8 cellular contexts compared by ENCODE assay signal in the genomic region with DNA sequence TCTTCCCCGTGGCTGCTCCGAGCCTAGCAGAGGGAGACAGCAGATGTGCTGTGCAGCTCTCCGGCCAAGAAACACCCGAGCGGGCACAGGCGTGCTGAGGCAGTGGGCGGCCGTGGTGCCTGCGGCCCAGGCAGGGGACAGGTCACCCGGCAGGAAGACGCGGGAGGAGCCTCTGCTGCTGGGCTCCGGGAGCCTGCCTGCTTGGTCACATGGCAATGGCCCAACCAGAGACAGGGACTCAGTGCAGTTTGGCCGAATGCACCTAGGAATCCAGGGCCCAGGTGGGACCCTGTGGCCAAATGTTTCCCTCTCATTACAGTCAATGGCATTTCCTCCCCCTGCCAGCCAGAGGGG.
DNase-seq lines count a peak whose midpoint lies in the region; ATAC-seq and TF ChIP-seq lines count a peak whose summit lies in the region.

No MANE protein-coding gene starts in this region.

- no peak overlapping the region for H2BK5ac ChIP-seq in mesendoderm (ENCODE audit: low read length)

- H3K4me3 ChIP-seq in endodermal cell (ENCODE audit: low read length) (no peak overlapping the region), mesendoderm (ENCODE audit: low read length) (no peak overlapping the region), uterus (peak overlapping the region in 1 of 2 donors; percentile 21)

- H3K9ac ChIP-seq in endodermal cell (ENCODE audit: extremely low read depth, low read length, poor library complexity, severe bottlenecking), result no peak overlapping the region
- H3K9ac ChIP-seq in mesendoderm (ENCODE audit: low read length), result peak overlapping the region; percentile 50

- H3K79me2 ChIP-seq in mesendoderm (ENCODE audit: control insufficient read depth, insufficient read depth, low read length), result no peaks in the 10 kb centered on the region

- H3K23ac ChIP-seq in mesendoderm (ENCODE audit: low read length), result no peak overlapping the region

- peak overlapping the region; percentile 78 for H3K27ac Mint-ChIP-seq in endodermal cell
- no peak overlapping the region for H3K27ac Mint-ChIP-seq in activated naive CD8-positive, alpha-beta T cell treated with anti-CD3 and anti-CD28 coated beads for 36 hours

- H2BK120ac ChIP-seq in mesendoderm (ENCODE audit: low read depth, low read length), result no peak overlapping the region

- no peak for TF ChIP-seq POLR2A in uterus (IDR thresholded peaks at IDR 0.05)

- H3K79me1 ChIP-seq in mesendoderm (ENCODE audit: low read length), result no peaks in the 10 kb centered on the region

- H2BK15ac ChIP-seq in mesendoderm (replicated peaks; ENCODE audit: low read depth), result no peak overlapping the region

- TF ChIP-seq CTCF in endodermal cell (conservative IDR thresholded peaks at IDR 0.05) (no peak), uterus (IDR thresholded peaks at IDR 0.05) (no peak)

- H4K8ac ChIP-seq in mesendoderm (ENCODE audit: low read depth, low read length), result no peak overlapping the region

- H3K4me3 Mint-ChIP-seq in endodermal cell, result no peak overlapping the region
- H3K4me3 Mint-ChIP-seq in activated naive CD8-positive, alpha-beta T cell treated with anti-CD3 and anti-CD28 coated beads for 36 hours, result no peak overlapping the region

- H3K9me3 Mint-ChIP-seq in endodermal cell, result no peaks in the 10 kb centered on the region
- no peaks in the 10 kb centered on the region for H3K9me3 Mint-ChIP-seq in activated naive CD8-positive, alpha-beta T cell treated with anti-CD3 and anti-CD28 coated beads for 36 hours

- H3K4me2 ChIP-seq in mesendoderm (ENCODE audit: low read length), result no peak overlapping the region

- no peaks in the 10 kb centered on the region for H3K27me3 ChIP-seq in endodermal cell (ENCODE audit: control insufficient read depth, insufficient read depth, low read length, poor library complexity, severe bottlenecking)
- no peaks in the 10 kb centered on the region for H3K27me3 ChIP-seq in mesendoderm (ENCODE audit: insufficient read depth, low read length, poor library complexity)
- no peaks in the 10 kb centered on the region for H3K27me3 ChIP-seq in uterus

- H3K36me3 Mint-ChIP-seq in endodermal cell (ENCODE audit: low read depth), result peaks cover 6% of the 10 kb centered on the region
- H3K36me3 Mint-ChIP-seq in activated naive CD8-positive, alpha-beta T cell treated with anti-CD3 and anti-CD28 coated beads for 36 hours, result no peaks in the 10 kb centered on the region

- 68 to 81% methylated on average over 6 to 14 of the region's 14 CpGs for WGBS in endodermal cell (ENCODE audit: insufficient coverage in 1 of 2, insufficient read length in 1 of 2), 2 experiments
- WGBS in mesendoderm (ENCODE audit: extremely low coverage, insufficient coverage, low lambda C conversion rate), result no CpG with 5 or more reads among the region's 14 CpGs

- H2AK5ac ChIP-seq in mesendoderm (ENCODE audit: low read length), result no peak overlapping the region

- H3K4ac ChIP-seq in mesendoderm (ENCODE audit: low read depth, low read length), result no peak overlapping the region

- H3K9me3 ChIP-seq in endodermal cell (ENCODE audit: control insufficient read depth, low read length) (no peaks in the 10 kb centered on the region), uterus (no peaks in the 10 kb centered on the region)

- intact Hi-C loops in uterus (cut with DNase I; ENCODE audit: low total_unique reads), result loop anchor here (10.0 kb wide), 1 partner anchor 363 kb away; the partner anchor contains the start of gene ZNF423

- H3K36me3 ChIP-seq in endodermal cell (ENCODE audit: control insufficient read depth, insufficient read depth, low read length) (no peaks in the 10 kb centered on the region), mesendoderm (ENCODE audit: control insufficient read depth, insufficient read depth, low read length) (no peaks in the 10 kb centered on the region), uterus (no peaks in the 10 kb centered on the region)

- no peak overlapping the region for H3K18ac ChIP-seq in mesendoderm (ENCODE audit: low read length)

- no peak overlapping the region for H4K5ac ChIP-seq in mesendoderm (ENCODE audit: low read length)

- ATAC-seq in activated CD4-positive, CD25-positive, alpha-beta regulatory T cell treated with anti-CD3 and anti-CD28 coated beads, Interleukin-2, amount 50 U/mL, for 24 hours, result no peak
- no peak for ATAC-seq in HG03095 (IDR thresholded peaks at IDR 0.05; ENCODE audit: unreplicated experiment)
- no peak for ATAC-seq in HG02885 (IDR thresholded peaks at IDR 0.05; ENCODE audit: poor library complexity, unreplicated experiment)

- peaks cover 3% of the 10 kb centered on the region for H3K4me1 Mint-ChIP-seq in endodermal cell
- H3K4me1 Mint-ChIP-seq in activated naive CD8-positive, alpha-beta T cell treated with anti-CD3 and anti-CD28 coated beads for 36 hours, result no peaks in the 10 kb centered on the region

- H3K4me1 ChIP-seq in endodermal cell (ENCODE audit: control insufficient read depth, insufficient read depth, low read length), result peaks cover 4% of the 10 kb centered on the region
- H3K4me1 ChIP-seq in mesendoderm (ENCODE audit: control insufficient read depth, low read depth, low read length), result no peaks in the 10 kb centered on the region
- H3K4me1 ChIP-seq in uterus, result no peaks in the 10 kb centered on the region

- H3K27ac ChIP-seq in endodermal cell (ENCODE audit: low read depth, low read length) (no peak overlapping the region), mesendoderm (ENCODE audit: low read depth, low read length) (no peak overlapping the region), uterus (peak overlapping the region in 1 of 2 donors; percentile 7)

- H3K27me3 Mint-ChIP-seq in endodermal cell (ENCODE audit: insufficient read depth), result no peaks in the 10 kb centered on the region
- H3K27me3 Mint-ChIP-seq in activated naive CD8-positive, alpha-beta T cell treated with anti-CD3 and anti-CD28 coated beads for 36 hours, result no peaks in the 10 kb centered on the region

- peak; percentile 25 for DNase-seq in activated CD4-positive, CD25-positive, alpha-beta regulatory T cell treated with anti-CD3 and anti-CD28 coated beads, Interleukin-2, amount 50 U/mL, for 72 hours
- DNase-seq in endodermal cell, result peak; percentile 90
- peak; percentile 93 for DNase-seq in mesendoderm
- DNase-seq in uterus, result peak; percentile 34 to 46
- no peak for DNase-seq in activated naive CD8-positive, alpha-beta T cell treated with anti-CD3 and anti-CD28 coated beads for 36 hours

- peak overlapping the region; percentile 78 for H3K56ac ChIP-seq in mesendoderm (ENCODE audit: low read length)
